1 cellular context compared by ENCODE assay signal in genomic region chr1:8239306-8240023, GRCh38.
TF ChIP-seq lines count a peak whose summit lies in the region.

No MANE protein-coding gene starts in this region.

TF ChIP-seq in HepG2, 621 proteins besides CTCF, POLR2A, EP300 and RAD21 (continued from another document and continues in another):
- TF ChIP-seq KMT2A (CRISPR knock-in tag; IDR thresholded peaks at IDR 0.05): peak; percentile 14; the same call in 1 of the 2 replicates
- TF ChIP-seq KLF15 (CRISPR knock-in tag; IDR thresholded peaks at IDR 0.05; ENCODE audit: borderline replicate concordance): no peak
- TF ChIP-seq, protein P1, sequence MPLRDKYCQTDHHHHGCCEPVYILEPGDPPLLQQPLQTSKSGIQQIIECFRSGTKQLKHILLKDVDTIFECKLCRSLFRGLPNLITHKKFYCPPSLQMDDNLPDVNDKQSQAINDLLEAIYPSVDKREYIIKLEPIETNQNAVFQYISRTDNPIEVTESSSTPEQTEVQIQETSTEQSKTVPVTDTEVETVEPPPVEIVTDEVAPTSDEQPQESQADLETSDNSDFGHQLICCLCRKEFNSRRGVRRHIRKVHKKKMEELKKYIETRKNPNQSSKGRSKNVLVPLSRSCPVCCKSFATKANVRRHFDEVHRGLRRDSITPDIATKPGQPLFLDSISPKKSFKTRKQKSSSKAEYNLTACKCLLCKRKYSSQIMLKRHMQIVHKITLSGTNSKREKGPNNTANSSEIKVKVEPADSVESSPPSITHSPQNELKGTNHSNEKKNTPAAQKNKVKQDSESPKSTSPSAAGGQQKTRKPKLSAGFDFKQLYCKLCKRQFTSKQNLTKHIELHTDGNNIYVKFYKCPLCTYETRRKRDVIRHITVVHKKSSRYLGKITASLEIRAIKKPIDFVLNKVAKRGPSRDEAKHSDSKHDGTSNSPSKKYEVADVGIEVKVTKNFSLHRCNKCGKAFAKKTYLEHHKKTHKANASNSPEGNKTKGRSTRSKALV (CRISPR knock-in tag; IDR thresholded peaks at IDR 0.05): no peak
- no peak; the same call in 1 of the 2 replicates for TF ChIP-seq ZMAT3 (CRISPR knock-in tag; conservative IDR thresholded peaks at IDR 0.05)
- TF ChIP-seq, protein P2, sequence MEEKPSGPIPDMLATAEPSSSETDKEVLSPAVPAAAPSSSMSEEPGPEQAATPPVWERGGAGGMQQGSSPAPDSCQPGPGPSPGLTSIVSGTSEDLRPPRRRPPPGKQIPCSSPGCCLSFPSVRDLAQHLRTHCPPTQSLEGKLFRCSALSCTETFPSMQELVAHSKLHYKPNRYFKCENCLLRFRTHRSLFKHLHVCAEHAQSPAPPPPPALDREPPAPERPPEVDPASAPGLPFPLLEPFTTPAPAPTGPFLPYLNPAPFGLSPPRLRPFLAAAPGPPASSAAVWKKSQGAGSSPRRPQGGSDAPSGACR (CRISPR knock-in tag; IDR thresholded peaks at IDR 0.05): no peak; the same call in 1 of the 2 replicates
- TF ChIP-seq HNF4G (IDR thresholded peaks at IDR 0.05; ENCODE audit: borderline replicate concordance, low read depth, low read length): no peak
- TF ChIP-seq HNF4G (CRISPR knock-in tag; IDR thresholded peaks at IDR 0.05; ENCODE audit: borderline replicate concordance, low read depth): peak; percentile 54; the same call in 1 of the 2 replicates
- TF ChIP-seq ELF3 (CRISPR knock-in tag; IDR thresholded peaks at IDR 0.05): peak; percentile 29; the same call in 1 of the 2 replicates
- no peak; the same call in 1 of the 2 replicates for TF ChIP-seq FOXO1 (CRISPR knock-in tag; IDR thresholded peaks at IDR 0.05)
- TF ChIP-seq, protein P3, sequence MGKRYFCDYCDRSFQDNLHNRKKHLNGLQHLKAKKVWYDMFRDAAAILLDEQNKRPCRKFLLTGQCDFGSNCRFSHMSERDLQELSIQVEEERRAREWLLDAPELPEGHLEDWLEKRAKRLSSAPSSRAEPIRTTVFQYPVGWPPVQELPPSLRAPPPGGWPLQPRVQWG (CRISPR knock-in tag; IDR thresholded peaks at IDR 0.05; ENCODE audit: borderline replicate concordance, low read depth): no peak
- no peak for TF ChIP-seq ARNT (IDR thresholded peaks at IDR 0.05)
- TF ChIP-seq PRDM4 (CRISPR knock-in tag; IDR thresholded peaks at IDR 0.05; ENCODE audit: borderline replicate concordance): no peak
- no peak for TF ChIP-seq TRIM24 (CRISPR knock-in tag; IDR thresholded peaks at IDR 0.05)
- TF ChIP-seq ZNF234 (CRISPR knock-in tag; conservative IDR thresholded peaks at IDR 0.05): no peak
- TF ChIP-seq HIVEP1 (CRISPR knock-in tag; IDR thresholded peaks at IDR 0.05): peak; percentile 5; the same call in 1 of the 2 replicates
- TF ChIP-seq JUNB (CRISPR knock-in tag; IDR thresholded peaks at IDR 0.05; ENCODE audit: borderline replicate concordance): no peak
- no peak for TF ChIP-seq TCF7L2 (IDR thresholded peaks at IDR 0.05; ENCODE audit: low read depth, low read length)
- no peak for TF ChIP-seq THAP9 (CRISPR knock-in tag; IDR thresholded peaks at IDR 0.05; ENCODE audit: borderline replicate concordance)
- TF ChIP-seq CHCHD3 (CRISPR knock-in tag; IDR thresholded peaks at IDR 0.05): no peak
- no peak for TF ChIP-seq ZXDC (CRISPR knock-in tag; IDR thresholded peaks at IDR 0.05)
- no peak for TF ChIP-seq NR1H2 (CRISPR knock-in tag; IDR thresholded peaks at IDR 0.05; ENCODE audit: borderline replicate concordance, low read depth)
- TF ChIP-seq, protein P4, sequence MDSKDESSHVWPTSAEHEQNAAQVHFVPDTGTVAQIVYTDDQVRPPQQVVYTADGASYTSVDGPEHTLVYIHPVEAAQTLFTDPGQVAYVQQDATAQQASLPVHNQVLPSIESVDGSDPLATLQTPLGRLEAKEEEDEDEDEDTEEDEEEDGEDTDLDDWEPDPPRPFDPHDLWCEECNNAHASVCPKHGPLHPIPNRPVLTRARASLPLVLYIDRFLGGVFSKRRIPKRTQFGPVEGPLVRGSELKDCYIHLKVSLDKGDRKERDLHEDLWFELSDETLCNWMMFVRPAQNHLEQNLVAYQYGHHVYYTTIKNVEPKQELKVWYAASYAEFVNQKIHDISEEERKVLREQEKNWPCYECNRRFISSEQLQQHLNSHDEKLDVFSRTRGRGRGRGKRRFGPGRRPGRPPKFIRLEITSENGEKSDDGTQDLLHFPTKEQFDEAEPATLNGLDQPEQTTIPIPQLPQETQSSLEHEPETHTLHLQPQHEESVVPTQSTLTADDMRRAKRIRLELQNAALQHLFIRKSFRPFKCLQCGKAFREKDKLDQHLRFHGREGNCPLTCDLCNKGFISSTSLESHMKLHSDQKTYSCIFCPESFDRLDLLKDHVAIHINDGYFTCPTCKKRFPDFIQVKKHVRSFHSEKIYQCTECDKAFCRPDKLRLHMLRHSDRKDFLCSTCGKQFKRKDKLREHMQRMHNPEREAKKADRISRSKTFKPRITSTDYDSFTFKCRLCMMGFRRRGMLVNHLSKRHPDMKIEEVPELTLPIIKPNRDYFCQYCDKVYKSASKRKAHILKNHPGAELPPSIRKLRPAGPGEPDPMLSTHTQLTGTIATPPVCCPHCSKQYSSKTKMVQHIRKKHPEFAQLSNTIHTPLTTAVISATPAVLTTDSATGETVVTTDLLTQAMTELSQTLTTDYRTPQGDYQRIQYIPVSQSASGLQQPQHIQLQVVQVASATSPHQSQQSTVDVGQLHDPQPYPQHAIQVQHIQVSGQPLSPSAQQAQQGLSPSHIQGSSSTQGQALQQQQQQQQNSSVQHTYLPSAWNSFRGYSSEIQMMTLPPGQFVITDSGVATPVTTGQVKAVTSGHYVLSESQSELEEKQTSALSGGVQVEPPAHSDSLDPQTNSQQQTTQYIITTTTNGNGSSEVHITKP (CRISPR knock-in tag; IDR thresholded peaks at IDR 0.05; ENCODE audit: low read depth): peak; percentile 93
- no peak for TF ChIP-seq ZNF276 (CRISPR knock-in tag; IDR thresholded peaks at IDR 0.05; ENCODE audit: low read depth)
- TF ChIP-seq ZNF577 (CRISPR knock-in tag; IDR thresholded peaks at IDR 0.05; ENCODE audit: borderline replicate concordance, low read depth): no peak
- TF ChIP-seq, protein P5, sequence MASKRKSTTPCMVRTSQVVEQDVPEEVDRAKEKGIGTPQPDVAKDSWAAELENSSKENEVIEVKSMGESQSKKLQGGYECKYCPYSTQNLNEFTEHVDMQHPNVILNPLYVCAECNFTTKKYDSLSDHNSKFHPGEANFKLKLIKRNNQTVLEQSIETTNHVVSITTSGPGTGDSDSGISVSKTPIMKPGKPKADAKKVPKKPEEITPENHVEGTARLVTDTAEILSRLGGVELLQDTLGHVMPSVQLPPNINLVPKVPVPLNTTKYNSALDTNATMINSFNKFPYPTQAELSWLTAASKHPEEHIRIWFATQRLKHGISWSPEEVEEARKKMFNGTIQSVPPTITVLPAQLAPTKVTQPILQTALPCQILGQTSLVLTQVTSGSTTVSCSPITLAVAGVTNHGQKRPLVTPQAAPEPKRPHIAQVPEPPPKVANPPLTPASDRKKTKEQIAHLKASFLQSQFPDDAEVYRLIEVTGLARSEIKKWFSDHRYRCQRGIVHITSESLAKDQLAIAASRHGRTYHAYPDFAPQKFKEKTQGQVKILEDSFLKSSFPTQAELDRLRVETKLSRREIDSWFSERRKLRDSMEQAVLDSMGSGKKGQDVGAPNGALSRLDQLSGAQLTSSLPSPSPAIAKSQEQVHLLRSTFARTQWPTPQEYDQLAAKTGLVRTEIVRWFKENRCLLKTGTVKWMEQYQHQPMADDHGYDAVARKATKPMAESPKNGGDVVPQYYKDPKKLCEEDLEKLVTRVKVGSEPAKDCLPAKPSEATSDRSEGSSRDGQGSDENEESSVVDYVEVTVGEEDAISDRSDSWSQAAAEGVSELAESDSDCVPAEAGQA (IDR thresholded peaks at IDR 0.05; ENCODE audit: low read depth): no peak; the same call in 1 of the 2 replicates
- TF ChIP-seq, protein P5 (CRISPR knock-in tag; IDR thresholded peaks at IDR 0.05; ENCODE audit: borderline replicate concordance): no peak
- TF ChIP-seq NFE2L1 (CRISPR knock-in tag; IDR thresholded peaks at IDR 0.05; ENCODE audit: borderline replicate concordance): no peak
- 0 out of 2 replicates have a peak, but pooled peaks have one; percentile 48 for TF ChIP-seq ZNF670 (CRISPR knock-in tag; IDR thresholded peaks at IDR 0.05; ENCODE audit: borderline replicate concordance)
- TF ChIP-seq ZNF720 (CRISPR knock-in tag; IDR thresholded peaks at IDR 0.05): no peak
- no peak; the same call in 1 of the 2 replicates for TF ChIP-seq SMAD3 (CRISPR knock-in tag; IDR thresholded peaks at IDR 0.05)
- no peak for TF ChIP-seq ZFP62 (CRISPR knock-in tag; IDR thresholded peaks at IDR 0.05)
- peak; percentile 11; the same call in 1 of the 2 replicates for TF ChIP-seq ZNF768 (CRISPR knock-in tag; IDR thresholded peaks at IDR 0.05)
